In the genomic region with DNA sequence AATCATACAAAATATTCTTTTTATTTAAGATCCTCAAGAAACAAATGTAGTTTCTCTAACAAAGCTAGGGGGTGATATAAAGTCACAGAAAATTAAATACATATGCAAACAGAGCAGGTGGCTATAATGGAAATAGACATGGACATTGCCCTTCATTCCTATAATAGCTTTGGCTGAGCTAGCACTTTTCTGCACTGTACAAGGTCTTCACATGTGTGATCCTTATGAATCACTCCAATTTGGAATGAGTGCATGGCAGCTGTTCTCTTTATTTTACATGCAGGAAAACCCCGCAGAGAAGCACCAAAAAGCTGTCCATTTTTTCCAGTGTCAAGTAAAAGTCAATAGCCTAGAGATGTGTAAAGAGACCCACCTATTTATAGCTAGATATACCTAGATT, we compare ENCODE assay signal across 16 cellular contexts.
"Had no signal": no experiment of that assay in that cellular context is flagged by ENCODE, and none has a peak within 500 bp of the region (broad histone marks: within the 10 kb centered on the region; RNA-seq: fewer than 3 reads in every experiment).

No MANE protein-coding gene starts in this region.

- ATAC-seq: activated CD4-positive, CD25-positive, alpha-beta regulatory T cell treated with anti-CD3 and anti-CD28 coated beads, Interleukin-2, amount 50 U/mL, for 24 hours; activated T-helper 17 cell treated with anti-CD3 and anti-CD28 coated beads, Interleukin-2, amount 50 U/mL, for 72 hours; right cardiac atrium; stimulated activated naive CD8-positive, alpha-beta T cell treated with anti-CD3 and anti-CD28 coated beads, Interleukin-15, Interleukin-2, amounts not matched to agents 100 U/mL and 50 U/mL, for 24 hours had no signal

- DNase-seq: activated CD4-positive, alpha-beta T cell treated with anti-CD3 and anti-CD28 coated beads, Interleukin-2, amount 50 U/mL, for 1 hour; activated naive CD4-positive, alpha-beta T cell treated with Interleukin-2 at 50 U/mL for 16 hours; anterior cingulate cortex; brain microvascular endothelial cell; effector memory CD4-positive, alpha-beta T cell; foreskin fibroblast; mesendoderm; nephron progenitor cell; occipital lobe; right cardiac atrium; stimulated activated naive CD8-positive, alpha-beta T cell treated with anti-CD3 and anti-CD28 coated beads, Interleukin-15, Interleukin-2, amounts not matched to agents 100 U/mL and 50 U/mL, for 24 hours; T-helper 9 cell had no signal

- H3K9me3 Mint-ChIP-seq: nephron progenitor cell, type B pancreatic cell had no signal

- H3K4me3 Mint-ChIP-seq: activated T-helper 17 cell treated with anti-CD3 and anti-CD28 coated beads, Interleukin-2, amount 50 U/mL, for 72 hours; nephron progenitor cell; type B pancreatic cell had no signal

- H3K27ac Mint-ChIP-seq: activated T-helper 17 cell treated with anti-CD3 and anti-CD28 coated beads, Interleukin-2, amount 50 U/mL, for 72 hours; nephron progenitor cell; progenitor cell of endocrine pancreas; type B pancreatic cell had no signal

- H3K4me1 Mint-ChIP-seq: activated T-helper 17 cell treated with anti-CD3 and anti-CD28 coated beads, Interleukin-2, amount 50 U/mL, for 72 hours; nephron progenitor cell had no signal

- H3K36me3 Mint-ChIP-seq: type B pancreatic cell had no signal

- H3K27me3 Mint-ChIP-seq: activated T-helper 17 cell treated with anti-CD3 and anti-CD28 coated beads, Interleukin-2, amount 50 U/mL, for 72 hours; progenitor cell of endocrine pancreas; type B pancreatic cell had no signal
